In genomic region chr2:234203135-234203984, GRCh38 we compare ENCODE assay signal across 10 cellular contexts.
DNase-seq lines count a peak whose midpoint lies in the region; ATAC-seq, FAIRE-seq and TF ChIP-seq lines count a peak whose summit lies in the region.
"Had no signal": no experiment of that assay in that cellular context is flagged by ENCODE, and none has a peak within 500 bp of the region (broad histone marks: within the 10 kb centered on the region; RNA-seq: fewer than 3 reads in every experiment).

No MANE protein-coding gene starts in this region.

- H3K9me3 ChIP-seq in small intestine (ENCODE audit: control insufficient read depth, low read depth) (no peaks in the 10 kb centered on the region), WERI-Rb-1 (ENCODE audit: severe bottlenecking) (no peaks in the 10 kb centered on the region)

- WGBS in small intestine, 3 donors: 52 to 70% (median 67%) methylated on average over 12 of the region's 12 CpGs

- no peak overlapping the region for H3K27ac ChIP-seq in small intestine (ENCODE audit: low read depth in 1 of 2, low read length in 1 of 2)
- no peak overlapping the region for H3K27ac ChIP-seq in WERI-Rb-1

- H3K4me3 ChIP-seq in fibroblast of pulmonary artery (replicated peaks; ENCODE audit: low read depth, low read length) (peak overlapping the region; percentile 12), small intestine (ENCODE audit: low read depth in 1 of 2, low read length in 2 of 2) (no peak overlapping the region), WERI-Rb-1 (ENCODE audit: low read depth, low read length) (no peak overlapping the region)

- peaks cover 1% of the 10 kb centered on the region for H3K36me3 Mint-ChIP-seq in activated CD4-positive, alpha-beta T cell treated with anti-CD3 and anti-CD28 coated beads for 36 hours (ENCODE audit: low read depth)
- peaks cover 15% of the 10 kb centered on the region for H3K36me3 Mint-ChIP-seq in activated CD4-positive, alpha-beta T cell treated with anti-CD3 and anti-CD28 coated beads, Interleukin-2, amount 10 ng/mL, durations not matched to agents 7 days and 5 days (ENCODE audit: low read depth)

- H3K27ac Mint-ChIP-seq in activated CD4-positive, alpha-beta T cell treated with anti-CD3 and anti-CD28 coated beads for 36 hours: peak overlapping the region; percentile 2
- no peak overlapping the region for H3K27ac Mint-ChIP-seq in activated CD4-positive, alpha-beta T cell treated with anti-CD3 and anti-CD28 coated beads, Interleukin-2, amount 10 ng/mL, durations not matched to agents 7 days and 5 days
- H3K27ac Mint-ChIP-seq: CD4-positive, alpha-beta T cell had no signal

- peaks cover 0 to 3% of the 10 kb centered on the region in 2 donors for H3K27me3 ChIP-seq in small intestine (ENCODE audit: control insufficient read depth in 2 of 2, insufficient read depth in 2 of 2, low read length in 2 of 2)
- no peaks in the 10 kb centered on the region for H3K27me3 ChIP-seq in WERI-Rb-1 (ENCODE audit: insufficient read depth, low read depth, severe bottlenecking)

- POLR2A ChIA-PET in activated CD4-positive, alpha-beta T cell treated with anti-CD3 and anti-CD28 coated beads for 36 hours (lab: Charles Lee): interaction anchor here (0.6 kb wide), 2 partner anchors 106 to 1308 kb away, joined by 3 read pairs; no protein-coding TSS in a partner anchor
- POLR2A ChIA-PET in activated CD4-positive, alpha-beta T cell treated with anti-CD3 and anti-CD28 coated beads, Interleukin-2, amount 10 ng/mL, durations not matched to agents 7 days and 5 days (lab: Charles Lee): no interaction called here

- no peak overlapping the region for H3K4me3 Mint-ChIP-seq in activated CD4-positive, alpha-beta T cell treated with anti-CD3 and anti-CD28 coated beads for 36 hours
- no peak overlapping the region for H3K4me3 Mint-ChIP-seq in activated CD4-positive, alpha-beta T cell treated with anti-CD3 and anti-CD28 coated beads, Interleukin-2, amount 10 ng/mL, durations not matched to agents 7 days and 5 days
- H3K4me3 Mint-ChIP-seq: CD4-positive, alpha-beta T cell had no signal

- no peaks in the 10 kb centered on the region for H3K27me3 Mint-ChIP-seq in activated CD4-positive, alpha-beta T cell treated with anti-CD3 and anti-CD28 coated beads for 36 hours
- H3K27me3 Mint-ChIP-seq in activated CD4-positive, alpha-beta T cell treated with anti-CD3 and anti-CD28 coated beads, Interleukin-2, amount 10 ng/mL, durations not matched to agents 7 days and 5 days: peaks cover 4% of the 10 kb centered on the region
- H3K27me3 Mint-ChIP-seq: CD4-positive, alpha-beta T cell had no signal

- FAIRE-seq in RCC 7860 (lab: Jason Lieb, UNC) (no peak), small intestine (lab: Jason Lieb, UNC) (no peak)

- no peaks in the 10 kb centered on the region for H3K4me1 ChIP-seq in small intestine (ENCODE audit: control insufficient read depth in 2 of 2, insufficient read depth in 1 of 2, low read depth in 1 of 2, low read length in 1 of 2)

- no peaks in the 10 kb centered on the region for H3K36me3 ChIP-seq in small intestine (ENCODE audit: control insufficient read depth in 2 of 2, insufficient read depth in 2 of 2, low read length in 2 of 2)
- H3K36me3 ChIP-seq in WERI-Rb-1: no peaks in the 10 kb centered on the region

- no peak for TF ChIP-seq CTCF in fibroblast of pulmonary artery (IDR thresholded peaks at IDR 0.05; ENCODE audit: low read length, missing control alignments)
- no peak for TF ChIP-seq CTCF in WERI-Rb-1 (IDR thresholded peaks at IDR 0.05; ENCODE audit: low read depth, low read length)

- intact Hi-C loops in activated CD4-positive, alpha-beta T cell treated with anti-CD3 and anti-CD28 coated beads for 36 hours (cut with DNase I, micrococcal nuclease): no loop called here

- peaks cover 7% of the 10 kb centered on the region for H3K4me1 Mint-ChIP-seq in activated CD4-positive, alpha-beta T cell treated with anti-CD3 and anti-CD28 coated beads for 36 hours
- H3K4me1 Mint-ChIP-seq in activated CD4-positive, alpha-beta T cell treated with anti-CD3 and anti-CD28 coated beads, Interleukin-2, amount 10 ng/mL, durations not matched to agents 7 days and 5 days: no peaks in the 10 kb centered on the region

- peaks cover 8% of the 10 kb centered on the region for H3K9me3 Mint-ChIP-seq in activated CD4-positive, alpha-beta T cell treated with anti-CD3 and anti-CD28 coated beads for 36 hours (ENCODE audit: low read depth)
- H3K9me3 Mint-ChIP-seq in activated CD4-positive, alpha-beta T cell treated with anti-CD3 and anti-CD28 coated beads, Interleukin-2, amount 10 ng/mL, durations not matched to agents 7 days and 5 days: peaks cover 38% of the 10 kb centered on the region
- H3K9me3 Mint-ChIP-seq: CD4-positive, alpha-beta T cell had no signal

- peak; percentile 35 for DNase-seq in activated CD4-positive, alpha-beta T cell treated with anti-CD3 and anti-CD28 coated beads for 36 hours
- DNase-seq in activated CD4-positive, alpha-beta T cell treated with anti-CD3 and anti-CD28 coated beads, Interleukin-2, amount 10 ng/mL, durations not matched to agents 7 days and 5 days: no peak
- DNase-seq in RCC 7860 (ENCODE audit: low spot score): peak; percentile 97
- peak; percentile 95 for DNase-seq in fibroblast of pulmonary artery (ENCODE audit: low read depth)
- peak; percentile 4 for DNase-seq in small intestine
- no peak for DNase-seq in iPS-NIHi7 (ENCODE audit: extremely low spot score)
- DNase-seq in WERI-Rb-1: no peak
- DNase-seq in DMS114 treated with DMSO at 0.1 percent for 48 hours (lab: John Stamatoyannopoulos, UW; ENCODE audit: unreplicated experiment): no peak
- DNase-seq: CD4-positive, alpha-beta T cell; MV-4-11 had no signal

- CTCF ChIA-PET in activated CD4-positive, alpha-beta T cell treated with anti-CD3 and anti-CD28 coated beads for 36 hours (lab: Charles Lee): no interaction called here
- CTCF ChIA-PET in activated CD4-positive, alpha-beta T cell treated with anti-CD3 and anti-CD28 coated beads, Interleukin-2, amount 10 ng/mL, durations not matched to agents 7 days and 5 days (lab: Charles Lee): interaction anchor here (1.1 to 1.4 kb wide), 2 partner anchors 14 to 68 kb away, joined by 3 read pairs; no protein-coding TSS in a partner anchor

- ATAC-seq in activated CD4-positive, alpha-beta T cell treated with anti-CD3 and anti-CD28 coated beads for 36 hours: peak; percentile 73

Comparison
In these comparisons a context has a peak if more than half of its experiments do, and no peak if none do; other contexts are left out.
1. DNase-seq: peak in activated CD4-positive, alpha-beta T cell treated with anti-CD3 and anti-CD28 coated beads for 36 hours (single experiment), RCC 7860 (single experiment), fibroblast of pulmonary artery (single experiment) and small intestine (single experiment); none in activated CD4-positive, alpha-beta T cell treated with anti-CD3 and anti-CD28 coated beads, Interleukin-2, amount 10 ng/mL, durations not matched to agents 7 days and 5 days (single experiment), iPS-NIHi7 (single experiment), WERI-Rb-1 (single experiment) and DMS114 treated with DMSO at 0.1 percent for 48 hours (single experiment).